Comparison of ENCODE assay signal across 1 cellular context in the genomic region with DNA sequence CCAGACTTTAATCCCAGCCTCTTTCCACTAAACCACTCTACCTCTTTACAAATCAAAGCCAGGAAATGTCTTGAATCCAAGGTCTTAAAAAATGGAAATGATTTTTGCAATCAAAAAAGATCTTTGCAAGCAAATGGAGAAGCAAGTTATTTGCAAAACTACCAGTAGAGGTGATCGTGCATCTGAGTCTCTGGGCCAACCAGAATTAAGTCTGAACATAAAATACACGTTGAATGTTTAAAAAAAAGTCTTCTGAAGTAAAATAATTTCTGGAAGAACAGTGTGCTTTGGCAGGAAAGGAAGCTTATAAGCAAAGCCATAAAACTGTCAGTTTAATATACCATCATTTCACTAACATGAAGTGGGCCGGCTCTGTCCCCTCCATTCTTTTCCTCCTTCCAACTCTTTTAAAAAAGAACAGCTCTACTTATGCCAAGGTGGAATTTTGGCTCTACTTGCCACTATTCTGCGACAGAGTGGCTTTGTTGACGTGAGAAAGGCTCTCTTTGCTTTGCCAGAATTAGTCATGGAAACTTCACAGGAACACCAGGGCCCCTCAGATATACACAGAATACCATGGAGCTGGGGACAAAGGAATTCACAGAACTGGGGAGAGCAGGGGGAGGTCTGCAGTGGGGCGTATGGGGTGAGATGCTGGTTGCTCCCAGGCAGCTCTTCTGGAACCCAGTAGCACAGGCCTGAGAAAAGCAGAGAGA.
A peak's percentile ranks its signal among the peaks of the same experiment; 100 is the strongest.
TF ChIP-seq lines count a peak whose summit lies in the region.

No MANE protein-coding gene starts in this region.

TF ChIP-seq in SK-N-SH, 30 proteins besides CTCF, POLR2A, EP300 and RAD21:
- TF ChIP-seq MEF2A (IDR thresholded peaks at IDR 0.05; ENCODE audit: borderline replicate concordance, low read depth) (no peak), RCOR1 (IDR thresholded peaks at IDR 0.05; ENCODE audit: low read length) (no peak), RFX5 (IDR thresholded peaks at IDR 0.05; ENCODE audit: low read length) (no peak), TCF12 (IDR thresholded peaks at IDR 0.05) (no peak; the same call in 1 of the 2 replicates), JUND (IDR thresholded peaks at IDR 0.05) (no peak), POLR2AphosphoS5 (IDR thresholded peaks at IDR 0.05; ENCODE audit: low read depth, low read length) (0 out of 2 replicates have a peak, but pooled peaks have one; percentile 13)
- TF ChIP-seq, protein P1, sequence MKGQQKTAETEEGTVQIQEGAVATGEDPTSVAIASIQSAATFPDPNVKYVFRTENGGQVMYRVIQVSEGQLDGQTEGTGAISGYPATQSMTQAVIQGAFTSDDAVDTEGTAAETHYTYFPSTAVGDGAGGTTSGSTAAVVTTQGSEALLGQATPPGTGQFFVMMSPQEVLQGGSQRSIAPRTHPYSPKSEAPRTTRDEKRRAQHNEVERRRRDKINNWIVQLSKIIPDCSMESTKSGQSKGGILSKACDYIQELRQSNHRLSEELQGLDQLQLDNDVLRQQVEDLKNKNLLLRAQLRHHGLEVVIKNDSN (IDR thresholded peaks at IDR 0.05; ENCODE audit: borderline replicate concordance, low read depth) = no peak
- TF ChIP-seq, protein P2, sequence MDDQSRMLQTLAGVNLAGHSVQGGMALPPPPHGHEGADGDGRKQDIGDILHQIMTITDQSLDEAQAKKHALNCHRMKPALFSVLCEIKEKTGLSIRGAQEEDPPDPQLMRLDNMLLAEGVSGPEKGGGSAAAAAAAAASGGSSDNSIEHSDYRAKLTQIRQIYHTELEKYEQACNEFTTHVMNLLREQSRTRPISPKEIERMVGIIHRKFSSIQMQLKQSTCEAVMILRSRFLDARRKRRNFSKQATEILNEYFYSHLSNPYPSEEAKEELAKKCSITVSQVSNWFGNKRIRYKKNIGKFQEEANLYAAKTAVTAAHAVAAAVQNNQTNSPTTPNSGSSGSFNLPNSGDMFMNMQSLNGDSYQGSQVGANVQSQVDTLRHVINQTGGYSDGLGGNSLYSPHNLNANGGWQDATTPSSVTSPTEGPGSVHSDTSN (IDR thresholded peaks at IDR 0.05) = no peak
- TF ChIP-seq, protein P3, sequence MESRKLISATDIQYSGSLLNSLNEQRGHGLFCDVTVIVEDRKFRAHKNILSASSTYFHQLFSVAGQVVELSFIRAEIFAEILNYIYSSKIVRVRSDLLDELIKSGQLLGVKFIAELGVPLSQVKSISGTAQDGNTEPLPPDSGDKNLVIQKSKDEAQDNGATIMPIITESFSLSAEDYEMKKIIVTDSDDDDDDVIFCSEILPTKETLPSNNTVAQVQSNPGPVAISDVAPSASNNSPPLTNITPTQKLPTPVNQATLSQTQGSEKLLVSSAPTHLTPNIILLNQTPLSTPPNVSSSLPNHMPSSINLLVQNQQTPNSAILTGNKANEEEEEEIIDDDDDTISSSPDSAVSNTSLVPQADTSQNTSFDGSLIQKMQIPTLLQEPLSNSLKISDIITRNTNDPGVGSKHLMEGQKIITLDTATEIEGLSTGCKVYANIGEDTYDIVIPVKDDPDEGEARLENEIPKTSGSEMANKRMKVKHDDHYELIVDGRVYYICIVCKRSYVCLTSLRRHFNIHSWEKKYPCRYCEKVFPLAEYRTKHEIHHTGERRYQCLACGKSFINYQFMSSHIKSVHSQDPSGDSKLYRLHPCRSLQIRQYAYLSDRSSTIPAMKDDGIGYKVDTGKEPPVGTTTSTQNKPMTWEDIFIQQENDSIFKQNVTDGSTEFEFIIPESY (IDR thresholded peaks at IDR 0.05; ENCODE audit: borderline replicate concordance, low read depth) = no peak
TF ChIP-seq in SK-N-SH: peak in this region for 1.
